In the genomic region with DNA sequence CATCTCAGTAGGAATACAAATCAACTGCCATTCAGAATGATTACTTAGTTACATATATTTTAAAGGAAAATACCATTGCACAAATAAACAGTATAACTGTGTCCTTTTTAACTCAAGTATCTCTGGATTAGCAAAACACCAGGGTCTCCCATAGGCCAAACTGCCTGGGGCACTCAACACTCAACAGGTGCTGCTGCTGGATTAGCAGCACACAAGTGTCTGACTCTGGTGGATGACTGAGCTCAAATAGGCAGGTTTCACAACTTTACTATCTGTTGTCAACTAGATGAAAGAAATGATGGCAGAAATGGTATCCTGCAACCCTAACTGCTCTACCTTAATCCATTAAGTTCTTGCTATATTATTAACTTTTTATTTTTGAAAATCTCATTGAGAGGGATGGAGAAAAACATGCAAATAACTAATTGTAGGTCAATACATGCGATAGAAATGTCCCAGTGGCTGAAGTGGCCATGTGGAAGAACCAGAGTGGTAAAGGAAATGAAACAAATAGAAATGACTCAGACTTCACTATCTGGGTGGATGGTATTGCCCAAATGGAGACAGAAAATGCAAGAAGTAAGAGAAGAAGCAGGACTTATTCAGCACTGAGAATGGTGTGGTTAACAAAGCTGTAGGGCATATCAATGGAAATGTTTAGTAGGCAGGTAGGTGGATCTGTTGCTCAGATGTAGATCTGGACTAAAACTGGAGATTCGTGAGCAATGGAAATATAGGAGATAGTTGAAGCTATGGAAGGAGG, we compare ENCODE assay signal across 10 cellular contexts.
DNase-seq lines count a peak whose midpoint lies in the region; ATAC-seq, FAIRE-seq and TF ChIP-seq lines count a peak whose summit lies in the region.
"Had no signal": no experiment of that assay in that cellular context is flagged by ENCODE, and none has a peak within 500 bp of the region (broad histone marks: within the 10 kb centered on the region; RNA-seq: fewer than 3 reads in every experiment).

No MANE protein-coding gene starts in this region.

- FAIRE-seq in endothelial cell of umbilical vein (lab: Jason Lieb, UNC) = no peak

- BruUV-seq in endothelial cell of umbilical vein (replicated peaks; lab: Mats Ljungman, UMichigan) = no TSS peak

- no peaks in the 10 kb centered on the region for H3K9me1 ChIP-seq in endothelial cell of umbilical vein (replicated peaks; ENCODE audit: control insufficient read depth, extremely low read depth, insufficient read depth, low read length)

- no peak for TF ChIP-seq EP300 in upper lobe of left lung (IDR thresholded peaks at IDR 0.05)

- H3K36me3 Mint-ChIP-seq in CD8-positive, alpha-beta T cell = no peaks in the 10 kb centered on the region

- no peak overlapping the region for H3K9ac ChIP-seq in endothelial cell of umbilical vein (replicated peaks; ENCODE audit: extremely low read depth, insufficient read depth, low read length)

- no peak overlapping the region for H2AFZ ChIP-seq in endothelial cell of umbilical vein (ENCODE audit: low read depth, low read length)

- H3K4me3 Mint-ChIP-seq in CD8-positive, alpha-beta T cell = no peak overlapping the region

- no peaks in the 10 kb centered on the region for H4K20me1 ChIP-seq in endothelial cell of umbilical vein (replicated peaks; ENCODE audit: control insufficient read depth, extremely low read depth, insufficient read depth, low read length)

- TF ChIP-seq CTCF in endothelial cell of umbilical vein (IDR thresholded peaks at IDR 0.05; ENCODE audit: extremely low read depth in 1 of 2, insufficient read depth in 1 of 2, low read depth in 1 of 2, low read length in 2 of 2) (no peak), upper lobe of left lung (IDR thresholded peaks at IDR 0.05) (no peak)
- no peak for TF ChIP-seq CTCF in CD8-positive, alpha-beta T cell (IDR thresholded peaks at IDR 0.05)

- no peaks in the 10 kb centered on the region for H3K9me3 Mint-ChIP-seq in CD8-positive, alpha-beta T cell

- intact Hi-C loops in endothelial cell of umbilical vein (cut with micrococcal nuclease) = no loop called here
- intact Hi-C loops in CD8-positive, alpha-beta T cell (cut with DNase I, micrococcal nuclease) = no loop called here

- H3K4me1 ChIP-seq in endothelial cell of umbilical vein (ENCODE audit: control insufficient read depth, extremely low read depth, insufficient read depth, low read length) = peaks cover 10% of the 10 kb centered on the region
- H3K4me1 ChIP-seq in upper lobe of left lung = no peaks in the 10 kb centered on the region
- H3K4me1 ChIP-seq in CD8-positive, alpha-beta T cell (ENCODE audit: insufficient read depth, low read length) = no peaks in the 10 kb centered on the region
- H3K4me1 ChIP-seq: body of pancreas had no signal

- POLR2A ChIA-PET in endothelial cell of umbilical vein (lab: Charles Lee) = no interaction called here
- POLR2A ChIA-PET in CD8-positive, alpha-beta T cell (lab: Charles Lee) = no interaction called here

- H3K4me3 ChIP-seq in endothelial cell of umbilical vein (replicated peaks in 1 of 3; ENCODE audit: insufficient read depth in 1 of 3, low read depth in 1 of 3, low read length in 3 of 3) = no peak overlapping the region
- H3K4me3 ChIP-seq in upper lobe of left lung = no peak overlapping the region
- H3K4me3 ChIP-seq in CD8-positive, alpha-beta T cell (ENCODE audit: low read depth, low read length) = no peak overlapping the region
- H3K4me3 ChIP-seq: body of pancreas had no signal

- no peaks in the 10 kb centered on the region for H3K79me2 ChIP-seq in endothelial cell of umbilical vein (ENCODE audit: control insufficient read depth, insufficient read depth, low read length)

- no peak overlapping the region for H3K27ac Mint-ChIP-seq in CD8-positive, alpha-beta T cell

- no peaks in the 10 kb centered on the region for H3K27me3 ChIP-seq in endothelial cell of umbilical vein (ENCODE audit: control insufficient read depth in 2 of 2, insufficient read depth in 2 of 2, low read length in 2 of 2)
- H3K27me3 ChIP-seq in upper lobe of left lung = no peaks in the 10 kb centered on the region
- H3K27me3 ChIP-seq in CD8-positive, alpha-beta T cell (ENCODE audit: insufficient read depth, low read length) = no peaks in the 10 kb centered on the region
- H3K27me3 ChIP-seq: body of pancreas had no signal

- WGBS in upper lobe of left lung, 2 donors = 86 to 88% methylated on average over 2 of the region's 2 CpGs

- DNase-seq in endothelial cell of umbilical vein (ENCODE audit: low read depth, low spot score) (peak; percentile 6), upper lobe of left lung (no peak), T1000 (lab: John Stamatoyannopoulos, UW) (no peak)
- DNase-seq in CD8-positive, alpha-beta T cell = no peak
- DNase-seq: body of pancreas, NCI-H1694, retina had no signal

- H3K4me1 Mint-ChIP-seq in CD8-positive, alpha-beta T cell (ENCODE audit: low read depth) = no peaks in the 10 kb centered on the region

- CTCF ChIA-PET in endothelial cell of umbilical vein (lab: Charles Lee) = interaction anchor here (1.3 to 2.7 kb wide), 2 partner anchors 10 to 117 kb away, joined by 4 to 13 read pairs; a partner anchor contains a TSS
- CTCF ChIA-PET in CD8-positive, alpha-beta T cell (lab: Charles Lee) = no interaction called here

- no peaks in the 10 kb centered on the region for H3K9me3 ChIP-seq in endothelial cell of umbilical vein (replicated peaks; ENCODE audit: control insufficient read depth, insufficient read depth, low read length)
- no peaks in the 10 kb centered on the region for H3K9me3 ChIP-seq in upper lobe of left lung
- no peaks in the 10 kb centered on the region for H3K9me3 ChIP-seq in CD8-positive, alpha-beta T cell (ENCODE audit: low read length)
- H3K9me3 ChIP-seq: body of pancreas had no signal

- no peak for TF ChIP-seq POLR2A in endothelial cell of umbilical vein (IDR thresholded peaks at IDR 0.05; ENCODE audit: low read depth, low read length)
- TF ChIP-seq POLR2A in upper lobe of left lung (IDR thresholded peaks at IDR 0.05) = no peak

- H3K36me3 ChIP-seq in endothelial cell of umbilical vein (ENCODE audit: control insufficient read depth in 2 of 2, extremely low read depth in 1 of 2, insufficient read depth in 2 of 2, low read length in 2 of 2) = no peaks in the 10 kb centered on the region
- H3K36me3 ChIP-seq in upper lobe of left lung = no peaks in the 10 kb centered on the region
- H3K36me3 ChIP-seq in CD8-positive, alpha-beta T cell (ENCODE audit: insufficient read depth, low read length) = no peaks in the 10 kb centered on the region

- peak; percentile 99 for ATAC-seq in GM18870 (IDR thresholded peaks at IDR 0.05; ENCODE audit: unreplicated experiment)
- ATAC-seq in GM21515 (IDR thresholded peaks at IDR 0.05; ENCODE audit: unreplicated experiment) = peak; percentile 83
- peak; percentile 92 for ATAC-seq in HG03342 (IDR thresholded peaks at IDR 0.05; ENCODE audit: unreplicated experiment)
- no peak for ATAC-seq in upper lobe of left lung (ENCODE audit: low FRiP score in 2 of 2)
- no peak for ATAC-seq in CD8-positive, alpha-beta T cell
- ATAC-seq: body of pancreas had no signal

- H3K27ac ChIP-seq in endothelial cell of umbilical vein (ENCODE audit: insufficient read depth, low read depth, low read length) = no peak overlapping the region
- no peak overlapping the region for H3K27ac ChIP-seq in upper lobe of left lung
- no peak overlapping the region for H3K27ac ChIP-seq in CD8-positive, alpha-beta T cell (ENCODE audit: low read depth, low read length)
- H3K27ac ChIP-seq: body of pancreas had no signal

- dilution Hi-C loops in endothelial cell of umbilical vein (cut with MboI; ENCODE audit: extremely low pct_ligation_motif_present, low sequenced_read_pairs) = no loop called here

- H3K27me3 Mint-ChIP-seq in CD8-positive, alpha-beta T cell (ENCODE audit: low read depth) = peaks cover 20% of the 10 kb centered on the region

- H3K4me2 ChIP-seq in endothelial cell of umbilical vein (ENCODE audit: insufficient read depth, low read length) = no peak overlapping the region

TF ChIP-seq in endothelial cell of umbilical vein, 7 proteins besides CTCF, POLR2A, EP300 and RAD21:
- TF ChIP-seq JUN (IDR thresholded peaks at IDR 0.05; ENCODE audit: borderline replicate concordance, insufficient read depth, insufficient read length, low read depth) (no peak), POLR2AphosphoS5 (IDR thresholded peaks at IDR 0.05; ENCODE audit: insufficient read depth, low read depth, low read length) (no peak), FOS (IDR thresholded peaks at IDR 0.05; ENCODE audit: borderline replicate concordance, insufficient read depth, low read length) (peak; percentile 45), EZH2 (IDR thresholded peaks at IDR 0.05; ENCODE audit: borderline replicate concordance, low read depth, low read length, severe bottlenecking) (no peak)

Comparison
In these comparisons a context has a peak if more than half of its experiments do, and no peak if none do; other contexts are left out.
1. ATAC-seq: peak in GM18870 (single experiment), GM21515 (single experiment) and HG03342 (single experiment); none in upper lobe of left lung (0 of 2) and CD8-positive, alpha-beta T cell (single experiment).